1 cellular context compared by ENCODE assay signal in the genomic region with DNA sequence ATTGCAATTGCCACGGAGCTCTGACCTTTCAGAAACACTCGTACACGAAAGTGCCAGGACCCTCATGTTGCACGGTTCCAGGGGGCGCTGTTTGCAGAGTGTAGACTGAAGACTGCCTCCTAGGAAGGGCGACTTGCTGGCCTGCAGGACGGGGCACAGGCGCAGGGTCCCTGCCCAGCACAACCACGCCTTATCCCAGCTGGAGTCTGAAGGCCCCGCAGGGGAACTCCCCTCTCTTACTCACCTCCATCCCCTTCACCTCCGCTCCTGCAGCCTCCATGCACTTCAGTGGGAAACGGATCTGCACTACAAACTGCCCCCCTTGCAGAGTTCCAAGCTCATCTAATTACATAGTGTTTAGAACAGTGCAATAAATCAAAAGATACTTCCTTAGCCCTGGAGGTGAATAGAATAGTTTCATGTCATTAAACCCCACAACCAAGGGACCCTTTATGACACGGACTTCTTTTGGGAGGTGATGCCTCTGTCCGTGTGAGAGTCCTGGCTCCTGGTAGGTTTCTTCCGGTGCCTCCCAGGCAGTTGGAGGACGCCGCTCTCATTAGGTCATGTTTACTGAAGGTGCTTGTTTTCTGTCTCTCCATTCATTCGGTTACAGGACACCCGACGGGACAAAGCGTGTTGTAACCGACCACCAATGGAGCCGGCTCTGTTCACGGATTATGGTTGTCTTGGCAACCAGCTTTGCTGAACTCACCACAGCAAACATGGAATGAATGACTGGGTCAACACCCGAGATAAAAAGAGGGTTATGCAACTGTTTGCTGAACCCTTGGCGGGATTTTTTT.
TF ChIP-seq lines count a peak whose summit lies in the region.

No MANE protein-coding gene starts in this region.

TF ChIP-seq in HCT116, 20 proteins besides CTCF, POLR2A, EP300 and RAD21 (continued from another document):
- TF ChIP-seq CBX3 (IDR thresholded peaks at IDR 0.05; ENCODE audit: low read depth) = no peak
- TF ChIP-seq ZNF274 (IDR thresholded peaks at IDR 0.05; ENCODE audit: low read depth, low read length) = no peak
